Comparison of ENCODE assay signal across 9 cellular contexts in the genomic region with DNA sequence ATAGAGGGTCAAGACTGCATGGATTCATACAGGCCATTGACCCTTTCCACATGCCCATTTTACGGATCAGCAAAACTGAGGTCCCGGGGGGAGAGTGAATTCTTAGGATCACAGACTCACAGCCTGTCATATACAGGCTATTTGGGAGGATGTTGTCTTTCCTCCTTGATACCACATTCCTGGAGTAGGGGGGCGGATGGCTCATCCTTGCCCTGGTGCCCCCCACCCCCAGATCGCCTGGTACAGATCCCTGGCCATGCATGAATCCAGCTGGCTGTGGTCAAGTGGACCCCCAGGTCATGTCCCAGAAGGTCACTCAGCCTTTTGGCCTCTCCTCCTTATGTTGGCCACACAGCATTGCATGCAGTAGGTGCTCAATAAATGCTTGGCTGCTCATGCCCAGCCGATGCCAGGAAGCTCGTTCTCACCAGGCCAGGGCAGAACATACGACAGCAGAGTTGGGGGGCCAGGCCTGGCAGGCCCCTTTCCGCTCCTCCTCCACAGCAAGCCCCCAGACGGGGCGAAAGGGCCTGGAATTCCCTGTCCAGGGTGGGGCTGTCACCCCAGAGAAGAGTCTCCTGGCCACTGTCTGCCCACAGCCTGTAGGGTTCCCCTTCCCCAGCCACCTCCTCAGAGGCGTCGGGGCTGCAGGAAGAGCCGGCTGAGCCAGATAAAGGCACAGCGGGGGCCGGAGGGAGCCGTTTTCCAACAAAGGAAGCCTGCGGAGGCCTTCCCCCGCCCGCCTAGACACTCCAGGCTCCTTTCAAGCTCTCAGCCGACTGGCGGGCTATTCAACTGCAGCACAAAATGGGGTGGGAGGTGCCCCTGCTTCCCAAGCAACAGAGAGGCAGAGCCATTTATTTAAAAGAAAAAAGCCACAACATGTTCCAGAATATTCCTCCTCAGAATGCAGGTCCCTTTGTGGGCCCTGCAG.
DNase-seq lines count a peak whose midpoint lies in the region; ATAC-seq, FAIRE-seq and TF ChIP-seq lines count a peak whose summit lies in the region.
"Had no signal": no experiment of that assay in that cellular context is flagged by ENCODE, and none has a peak within 500 bp of the region (broad histone marks: within the 10 kb centered on the region; RNA-seq: fewer than 3 reads in every experiment).

No MANE protein-coding gene starts in this region.

- peak overlapping the region; percentile 48 to 86 for H3K9ac ChIP-seq in K562 (ENCODE audit: insufficient read depth in 1 of 2, low read depth in 2 of 2, low read length in 2 of 2)
- H3K9ac ChIP-seq in muscle layer of colon (ENCODE audit: low read length), result no peak overlapping the region

- H3K4me3 Mint-ChIP-seq in activated CD8-positive, alpha-beta T cell treated with anti-CD3 and anti-CD28 coated beads, Interleukin-2, amount 10 ng/mL, durations not matched to agents 7 days and 5 days, result no peak overlapping the region

- FAIRE-seq in K562 (lab: Jason Lieb, UNC), result peak; percentile 87

- ATAC-seq in K562, result peak; percentile 89
- no peak for ATAC-seq in HG03439 (IDR thresholded peaks at IDR 0.05; ENCODE audit: unreplicated experiment)
- ATAC-seq in activated CD8-positive, alpha-beta T cell treated with anti-CD3 and anti-CD28 coated beads, Interleukin-2, amount 10 ng/mL, durations not matched to agents 7 days and 5 days, result no peak

- H3K36me3 Mint-ChIP-seq in activated CD8-positive, alpha-beta T cell treated with anti-CD3 and anti-CD28 coated beads, Interleukin-2, amount 10 ng/mL, durations not matched to agents 7 days and 5 days (ENCODE audit: low read depth), result no peaks in the 10 kb centered on the region

- H3K27me3 Mint-ChIP-seq in activated CD8-positive, alpha-beta T cell treated with anti-CD3 and anti-CD28 coated beads, Interleukin-2, amount 10 ng/mL, durations not matched to agents 7 days and 5 days (ENCODE audit: low read depth), result peaks cover 13% of the 10 kb centered on the region

- in situ Hi-C loops in K562 (cut with MboI), result no loop called here

- peaks cover 27% of the 10 kb centered on the region for H3K79me2 ChIP-seq in K562 (ENCODE audit: control insufficient read depth, insufficient read depth, low read length)

- TF ChIP-seq RAD21 in K562 (CRISPR knock-in tag; conservative IDR thresholded peaks at IDR 0.05 in 1 of 2, IDR thresholded peaks at IDR 0.05 in 1 of 2), result no peak; a peak in 1 of 4 replicates

- H3K36me3 ChIP-seq in K562 (ENCODE audit: control insufficient read depth, insufficient read depth, low read length), result no peaks in the 10 kb centered on the region
- H3K36me3 ChIP-seq in muscle layer of colon (ENCODE audit: insufficient read depth, low read length), result no peaks in the 10 kb centered on the region
- no peaks in the 10 kb centered on the region for H3K36me3 ChIP-seq in tibial artery

- DNase-seq in DMS79 treated with DMSO at 0.1 percent for 48 hours (lab: John Stamatoyannopoulos, UW), result peak; percentile 75
- DNase-seq in NCI-H187 (lab: John Stamatoyannopoulos, UW), result peak; percentile 73 to 83
- DNase-seq in K562 (ENCODE audit: extremely low read depth in 1 of 4, low spot score in 3 of 4), result peak; percentile 77 to 96 (median 84)
- no peak for DNase-seq in SHP77 treated with DMSO at 0.1 percent for 48 hours (lab: John Stamatoyannopoulos, UW)
- DNase-seq in tibial artery, result no peak
- DNase-seq in activated CD8-positive, alpha-beta T cell treated with anti-CD3 and anti-CD28 coated beads, Interleukin-2, amount 10 ng/mL, durations not matched to agents 7 days and 5 days, result no peak
- DNase-seq: NCI-H446 treated with DMSO at 0.1 percent for 48 hours had no signal

- no peak for TF ChIP-seq POLR2A in K562 (conservative IDR thresholded peaks at IDR 0.05)

- H3K9me3 ChIP-seq in K562 (replicated peaks; ENCODE audit: control insufficient read depth, insufficient read depth, low read depth, low read length), result no peaks in the 10 kb centered on the region
- no peaks in the 10 kb centered on the region for H3K9me3 ChIP-seq in muscle layer of colon (ENCODE audit: low read length)
- H3K9me3 ChIP-seq in tibial artery, result no peaks in the 10 kb centered on the region

- peaks cover 53 to 61% of the 10 kb centered on the region in 2 experiments for H3K4me1 ChIP-seq in K562 (replicated peaks in 1 of 2; ENCODE audit: control insufficient read depth in 2 of 2, insufficient read depth in 2 of 2, low read length in 2 of 2)
- H3K4me1 ChIP-seq in muscle layer of colon (ENCODE audit: insufficient read depth, low read length), result peaks cover 16% of the 10 kb centered on the region
- H3K4me1 ChIP-seq in tibial artery, result peaks cover 3 to 44% (median 35%) of the 10 kb centered on the region in 4 donors

- no peak overlapping the region for H3K27ac Mint-ChIP-seq in activated CD8-positive, alpha-beta T cell treated with anti-CD3 and anti-CD28 coated beads, Interleukin-2, amount 10 ng/mL, durations not matched to agents 7 days and 5 days

- POLR2A ChIA-PET in K562 (lab: Yijun Ruan, JAX), result interaction anchor here (0.5 to 1.2 kb wide), 7 partner anchors 9 to 219 kb away, joined by 3 to 8 read pairs (median 3); no protein-coding TSS in a partner anchor
- POLR2A ChIA-PET in activated CD8-positive, alpha-beta T cell treated with anti-CD3 and anti-CD28 coated beads, Interleukin-2, amount 10 ng/mL, durations not matched to agents 7 days and 5 days (lab: Charles Lee), result no interaction called here

- TF ChIP-seq CTCF in K562 (IDR thresholded peaks at IDR 0.05 in 2 of 3, conservative IDR thresholded peaks at IDR 0.05 in 1 of 3; ENCODE audit: insufficient read depth in 2 of 3, low read depth in 1 of 3, low read length in 3 of 3) (peak in 2 of 3 experiments; percentile 26 to 29; a peak in 3 of 6 replicates), tibial artery (IDR thresholded peaks at IDR 0.05) (no peak)

- H4K20me1 ChIP-seq in K562 (replicated peaks; ENCODE audit: control insufficient read depth, insufficient read depth, low read length), result no peaks in the 10 kb centered on the region

- H3K27me3 ChIP-seq in K562 (ENCODE audit: control insufficient read depth in 2 of 2, insufficient read depth in 2 of 2, low read length in 2 of 2), result no peaks in the 10 kb centered on the region
- peaks cover 0 to 6% of the 10 kb centered on the region in 2 donors for H3K27me3 ChIP-seq in muscle layer of colon (ENCODE audit: control insufficient read depth in 1 of 2, insufficient read depth in 2 of 2, low read length in 2 of 2)
- H3K27me3 ChIP-seq in tibial artery, result peaks cover 0 to 24% of the 10 kb centered on the region in 2 donors

- peak; percentile 79; the same call in 1 of the 2 replicates for TF ChIP-seq EP300 in K562 (IDR thresholded peaks at IDR 0.05; ENCODE audit: low read length)

- H3K9me3 Mint-ChIP-seq in activated CD8-positive, alpha-beta T cell treated with anti-CD3 and anti-CD28 coated beads, Interleukin-2, amount 10 ng/mL, durations not matched to agents 7 days and 5 days (ENCODE audit: insufficient read depth), result no peaks in the 10 kb centered on the region

- H3K9me1 ChIP-seq in K562 (ENCODE audit: control insufficient read depth, insufficient read depth, low read length), result no peaks in the 10 kb centered on the region

- WGBS in K562 (ENCODE audit: insufficient coverage, low coverage, missing lambda C conversion rate), result 20% methylated on average over 21 of the region's 21 CpGs

- H3K4me3 ChIP-seq in K562, result peak overlapping the region; percentile 23
- no peak overlapping the region for H3K4me3 ChIP-seq in muscle layer of colon (ENCODE audit: low read depth in 1 of 2, low read length in 2 of 2)
- no peak overlapping the region for H3K4me3 ChIP-seq in tibial artery

- no TSS peak for BruUV-seq in K562 (replicated peaks; lab: Mats Ljungman, UMichigan)

- peaks cover 10% of the 10 kb centered on the region for H3K4me1 Mint-ChIP-seq in activated CD8-positive, alpha-beta T cell treated with anti-CD3 and anti-CD28 coated beads, Interleukin-2, amount 10 ng/mL, durations not matched to agents 7 days and 5 days (ENCODE audit: low read depth)

- H3K27ac ChIP-seq in K562 (ENCODE audit: extremely low read depth, low read depth, low read length) (peak overlapping the region; percentile 74), muscle layer of colon (ENCODE audit: low read depth, low read length) (peak overlapping the region; percentile 37), tibial artery (no peak overlapping the region)

- peak overlapping the region; percentile 70 for H3K4me2 ChIP-seq in K562 (ENCODE audit: insufficient read depth, low read length)

- intact Hi-C loops in K562 (cut with micrococcal nuclease), result no loop called here
- intact Hi-C loops in tibial artery (cut with DNase I; ENCODE audit: low total_unique reads), result no loop called here

- peak overlapping the region; percentile 88 for H2AFZ ChIP-seq in K562 (ENCODE audit: low read depth, low read length)

- CTCF ChIA-PET in K562 (lab: Yijun Ruan, JAX; ENCODE audit: low intra/inter-chr PET ratio), result no interaction called here
- CTCF ChIA-PET in activated CD8-positive, alpha-beta T cell treated with anti-CD3 and anti-CD28 coated beads, Interleukin-2, amount 10 ng/mL, durations not matched to agents 7 days and 5 days (lab: Charles Lee), result no interaction called here

TF ChIP-seq in K562, 482 proteins besides CTCF, POLR2A, EP300 and RAD21 (continues in another document):
- TF ChIP-seq ZNF77 (CRISPR knock-in tag; IDR thresholded peaks at IDR 0.05), result no peak
- no peak for TF ChIP-seq MCM5 (IDR thresholded peaks at IDR 0.05; ENCODE audit: low read depth)

Comparison
In these comparisons a context has a peak if more than half of its experiments do, and no peak if none do; other contexts are left out.
1. DNase-seq: peak in DMS79 treated with DMSO at 0.1 percent for 48 hours (single experiment), NCI-H187 (2 of 2) and K562 (4 of 4); none in SHP77 treated with DMSO at 0.1 percent for 48 hours (single experiment), tibial artery (0 of 2) and activated CD8-positive, alpha-beta T cell treated with anti-CD3 and anti-CD28 coated beads, Interleukin-2, amount 10 ng/mL, durations not matched to agents 7 days and 5 days (single experiment).
2. H3K27ac ChIP-seq: peak in K562 (single experiment) and muscle layer of colon (single experiment); none in tibial artery (0 of 2).
3. CTCF ChIP-seq: peak in K562 (2 of 3); none in tibial artery (0 of 2).